ENCODE assay signal across 8 cellular contexts in the genomic region with DNA sequence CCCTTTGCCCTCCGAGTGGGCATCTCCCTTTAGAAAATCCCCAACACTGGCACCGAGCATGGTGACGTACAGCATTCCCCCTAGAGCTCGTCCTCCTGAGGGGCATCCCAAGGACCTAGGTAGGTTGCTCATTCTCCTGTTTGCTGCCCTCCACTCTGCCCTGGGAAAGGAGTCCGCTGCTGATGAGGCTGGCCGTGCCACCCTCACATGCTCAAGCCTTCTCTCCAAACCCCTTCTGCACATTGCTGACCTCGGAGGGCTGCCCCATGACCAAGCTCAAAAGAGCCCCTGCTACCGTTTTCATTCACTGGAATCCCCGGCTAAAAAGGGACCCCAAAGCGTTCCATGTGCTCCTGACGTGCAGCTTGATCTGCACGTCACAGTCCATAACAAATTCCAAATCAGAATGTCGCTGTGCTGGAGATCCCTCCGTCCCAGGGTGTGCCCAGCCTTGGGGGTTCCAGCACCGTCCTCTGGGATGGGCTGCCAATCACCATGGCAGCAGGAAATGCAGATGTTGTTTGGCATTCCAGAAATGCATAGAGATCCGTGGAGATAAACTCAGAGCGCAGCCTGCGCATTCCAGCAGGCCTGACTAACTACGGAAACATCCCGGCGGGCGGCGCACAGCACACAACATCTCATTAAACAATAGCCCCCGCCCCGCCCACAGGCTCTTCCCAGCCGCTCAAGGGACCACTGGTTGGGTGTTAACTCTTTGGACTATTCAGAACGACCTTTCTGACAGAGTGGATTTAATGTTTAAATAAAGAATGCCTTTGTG. TPM values are rescaled to one million over a fixed set of nuclear protein-coding genes. Genes with fewer than 3 reads are reported as not detected.
DNase-seq lines count a peak whose midpoint lies in the region; ATAC-seq and TF ChIP-seq lines count a peak whose summit lies in the region.

No MANE protein-coding gene starts in this region.

- H3K9ac ChIP-seq in skeletal muscle satellite cell (ENCODE audit: low read depth, low read length), result peak overlapping the region; percentile 86

- H3K36me3 ChIP-seq in hepatocyte (replicated peaks; ENCODE audit: insufficient read depth, low read depth) (no peaks in the 10 kb centered on the region), skeletal muscle satellite cell (ENCODE audit: insufficient read depth, low read length) (peaks cover 21% of the 10 kb centered on the region)

- 24% methylated on average over 27 of the region's 27 CpGs for WGBS in hepatocyte (ENCODE audit: low lambda C conversion rate, missing lambda C conversion rate)

- no peaks in the 10 kb centered on the region for H3K79me2 ChIP-seq in hepatocyte

- no peak overlapping the region for H2AFZ ChIP-seq in hepatocyte

- H3K4me3 ChIP-seq in hepatocyte, result no peak overlapping the region
- peak overlapping the region; percentile 58 for H3K4me3 ChIP-seq in skeletal muscle satellite cell (ENCODE audit: low read length)

- POLR2A ChIA-PET in HEK293T (lab: Yijun Ruan, JAX), result interaction anchor here (1.4 kb wide), 1 partner anchor 25 kb away, joined by 5 read pairs; no protein-coding TSS in a partner anchor

- peak overlapping the region; percentile 59 for H3K27ac ChIP-seq in hepatocyte

- H3K4me2 ChIP-seq in hepatocyte, result peak overlapping the region; percentile 61
- H3K4me2 ChIP-seq in skeletal muscle satellite cell (ENCODE audit: low read length), result peak overlapping the region; percentile 73

- H3K9me2 ChIP-seq in hepatocyte (replicated peaks; ENCODE audit: insufficient read depth), result no peaks in the 10 kb centered on the region

- no peak for TF ChIP-seq CTCF in hepatocyte (IDR thresholded peaks at IDR 0.05; ENCODE audit: poor library complexity)

- in situ Hi-C loops in KBM-7 (cut with MboI; ENCODE audit: low pct_unique_long_range_greater_than_20kb, low sequenced_read_pairs), result loop anchor here (10.0 kb wide), 1 partner anchor 66 kb away; no protein-coding TSS in a partner anchor

- no peak for ATAC-seq in GM18868 (IDR thresholded peaks at IDR 0.05; ENCODE audit: unreplicated experiment)

- DNase-seq in HEK293T (ENCODE audit: extremely low spot score) (peak; percentile 61), amniotic epithelial cell (ENCODE audit: low read depth) (peak; percentile 93), hepatocyte (ENCODE audit: low spot score) (peak; percentile 90), NCI-H748 (lab: John Stamatoyannopoulos, UW; ENCODE audit: unreplicated experiment) (no peak), KBM-7 (no peak), NAMALWA (ENCODE audit: low spot score) (no peak)

- CTCF ChIA-PET in HEK293T (lab: Yijun Ruan, JAX), result interaction anchor here (1.1 kb wide), 1 partner anchor 151 kb away, joined by 3 read pairs; no protein-coding TSS in a partner anchor

- no peaks in the 10 kb centered on the region for H4K20me1 ChIP-seq in hepatocyte (ENCODE audit: insufficient read depth, poor library complexity, severe bottlenecking)

- H3K27me3 ChIP-seq in hepatocyte (no peaks in the 10 kb centered on the region), skeletal muscle satellite cell (ENCODE audit: control insufficient read depth, insufficient read depth, low read length) (no peaks in the 10 kb centered on the region)

- H3K4me1 ChIP-seq in hepatocyte (ENCODE audit: insufficient read depth) (peaks cover 16% of the 10 kb centered on the region), skeletal muscle satellite cell (ENCODE audit: control insufficient read depth, insufficient read depth, low read length) (peaks cover 91% of the 10 kb centered on the region)

- no peaks in the 10 kb centered on the region for H3K9me3 ChIP-seq in hepatocyte (ENCODE audit: low read depth)
- H3K9me3 ChIP-seq in skeletal muscle satellite cell (replicated peaks; ENCODE audit: low read length), result no peaks in the 10 kb centered on the region

TF ChIP-seq in HEK293T, 16 proteins besides CTCF, POLR2A, EP300 and RAD21:
- TF ChIP-seq, protein P1, sequence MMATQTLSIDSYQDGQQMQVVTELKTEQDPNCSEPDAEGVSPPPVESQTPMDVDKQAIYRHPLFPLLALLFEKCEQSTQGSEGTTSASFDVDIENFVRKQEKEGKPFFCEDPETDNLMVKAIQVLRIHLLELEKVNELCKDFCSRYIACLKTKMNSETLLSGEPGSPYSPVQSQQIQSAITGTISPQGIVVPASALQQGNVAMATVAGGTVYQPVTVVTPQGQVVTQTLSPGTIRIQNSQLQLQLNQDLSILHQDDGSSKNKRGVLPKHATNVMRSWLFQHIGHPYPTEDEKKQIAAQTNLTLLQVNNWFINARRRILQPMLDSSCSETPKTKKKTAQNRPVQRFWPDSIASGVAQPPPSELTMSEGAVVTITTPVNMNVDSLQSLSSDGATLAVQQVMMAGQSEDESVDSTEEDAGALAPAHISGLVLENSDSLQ (IDR thresholded peaks at IDR 0.05), result peak; percentile 55; the same call in 1 of the 2 replicates
- TF ChIP-seq CTBP1 (IDR thresholded peaks at IDR 0.05; ENCODE audit: borderline replicate concordance) (no peak), NFRKB (IDR thresholded peaks at IDR 0.05) (no peak), TARDBP (IDR thresholded peaks at IDR 0.05) (no peak)

RNA-seq across cellular contexts. Expression of a gene that starts 26.3 kb away (rescaled TPM):
- total RNA-seq in hepatocyte, result 2.6 and 4.1 TPM in 2 replicates
- polyA plus RNA-seq in hepatocyte, result 8.5 TPM in 2 replicates
- 3.7 and 7.9 TPM in 2 replicates for total RNA-seq in skeletal muscle satellite cell (2012; rRNA removed)

RNA-seq across cellular contexts. Expression of a gene that starts 26.3 kb away (rescaled TPM):
- total RNA-seq in hepatocyte, result 12.3 and 15.9 TPM in 2 replicates
- 12.9 and 13.0 TPM in 2 replicates for polyA plus RNA-seq in hepatocyte
- 9.4 and 12.0 TPM in 2 replicates for total RNA-seq in skeletal muscle satellite cell (2012; rRNA removed)

Comparison
In these comparisons a context has a peak if more than half of its experiments do, and no peak if none do; other contexts are left out.
1. DNase-seq: peak in HEK293T (single experiment), amniotic epithelial cell (single experiment) and hepatocyte (single experiment); none in NCI-H748 (single experiment), KBM-7 (single experiment) and NAMALWA (single experiment).